Comparison of ENCODE assay signal across 20 cellular contexts in genomic region chr2:26536371-26537068, GRCh38. TPM values are rescaled to one million over a fixed set of nuclear protein-coding genes. Genes with fewer than 3 reads are reported as not detected.
"Had no signal": no experiment of that assay in that cellular context is flagged by ENCODE, and none has a peak within 500 bp of the region (broad histone marks: within the 10 kb centered on the region; RNA-seq: fewer than 3 reads in every experiment).

No MANE protein-coding gene starts in this region.

- H3K4me3 ChIP-seq: breast epithelium, hepatocyte, lung, psoas muscle, SK-N-MC, smooth muscle cell, tibial artery, uterus had no signal

- H3K27ac ChIP-seq: breast epithelium, epithelial cell of prostate, hepatocyte, psoas muscle, SK-N-MC, tibial artery, uterus, WERI-Rb-1 had no signal

- ATAC-seq: left cardiac atrium; psoas muscle; right cardiac atrium; stimulated activated memory B cell treated with anti-CD40 and anti-IgM and Interleukin-4, amounts not matched to agents 10 μg/mL and 1 μg/mL and 100 μg/mL, for 72 hours had no signal

- H3K9me3 ChIP-seq: breast epithelium, psoas muscle, tibial artery, uterus had no signal

- H3K4me1 ChIP-seq: breast epithelium, uterus had no signal

- H3K27me3 ChIP-seq: breast epithelium, hepatocyte, uterus had no signal

- H3K36me3 ChIP-seq: breast epithelium, tibial artery, uterus, WERI-Rb-1 had no signal

- DNase-seq: activated CD4-positive, alpha-beta T cell treated with anti-CD3 and anti-CD28 coated beads, Interleukin-2, amount 50 U/mL, for 4 hours; activated naive CD4-positive, alpha-beta T cell treated with Interleukin-2 at 50 U/mL for 16 hours; dermis blood vessel endothelial cell; effector memory CD4-positive, alpha-beta T cell; foreskin fibroblast; left cardiac atrium; psoas muscle; stimulated activated CD4-positive, alpha-beta T cell treated with anti-CD3 and anti-CD28 coated beads, Interleukin-4, amount 100 ng/mL, for 24 hours; uterus; WERI-Rb-1 had no signal

RNA-seq across cellular contexts. Expression of gene OTOF, which starts 58.6 kb away (rescaled TPM):
- total RNA-seq: astrocyte, smooth muscle cell had no signal
